In the genomic region with DNA sequence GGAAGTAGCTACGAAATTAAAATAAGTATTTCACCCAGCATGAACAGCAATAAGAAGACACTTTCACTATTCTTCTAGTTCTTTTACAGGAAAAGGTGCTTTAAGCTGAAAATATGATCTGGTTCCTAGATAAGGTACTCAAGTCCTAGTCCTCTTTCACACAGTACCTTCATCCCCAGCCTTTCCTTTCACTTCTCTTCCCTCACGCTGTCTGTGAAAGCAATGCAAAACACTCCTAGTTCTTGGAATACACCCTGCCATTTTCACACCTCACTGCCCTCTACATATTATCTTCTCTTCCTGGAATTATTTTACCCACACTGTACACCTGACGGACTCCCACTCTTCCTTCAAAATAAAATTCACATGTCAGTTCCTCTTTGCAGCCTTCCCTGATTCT, we compare ENCODE assay signal across 32 cellular contexts.
DNase-seq lines count a peak whose midpoint lies in the region; ATAC-seq and TF ChIP-seq lines count a peak whose summit lies in the region.
"Had no signal": no experiment of that assay in that cellular context is flagged by ENCODE, and none has a peak within 500 bp of the region (broad histone marks: within the 10 kb centered on the region; RNA-seq: fewer than 3 reads in every experiment).

No MANE protein-coding gene starts in this region.

- H3K4me3 ChIP-seq in epithelial cell of proximal tubule (ENCODE audit: low read depth, low read length): peak overlapping the region; percentile 37
- H3K4me3 ChIP-seq: colonic mucosa, MG63, neural progenitor cell, SJSA1, stomach, tibial artery had no signal

- DNase-seq in NCI-H526 treated with DMSO at 0.1 percent for 48 hours (lab: John Stamatoyannopoulos, UW) (peak; percentile 19), epithelial cell of proximal tubule (ENCODE audit: low read depth) (no peak), renal cortical epithelial cell (ENCODE audit: low read depth) (peak; percentile 51), DMS153 (lab: John Stamatoyannopoulos, UW) (no peak)
- no peak for DNase-seq in activated CD4-positive, alpha-beta T cell treated with anti-CD3 and anti-CD28 coated beads, Interleukin-2, amount 50 U/mL, for 4 hours
- DNase-seq: activated CD4-positive, alpha-beta T cell treated with anti-CD3 and anti-CD28 coated beads, Interleukin-2, amount 10 ng/mL, durations not matched to agents 7 days and 5 days; activated effector memory CD4-positive, alpha-beta T cell treated with anti-CD3 and anti-CD28 coated beads, Interleukin-2, amount 50 U/mL, for 16 hours; activated T-cell treated with anti-CD3 and anti-CD28 coated beads, Interleukin-2, amount 50 U/mL, for 1 hour; C1 segment of cervical spinal cord; colonic mucosa; COR-L47; effector CD4-positive, alpha-beta T cell; GOT3; immature natural killer cell; KG1; left ventricle myocardium superior; mesendoderm; MG63; NCI-H1105 treated with DMSO at 0.1 percent for 48 hours; NCI-H2029 treated with DMSO at 0.1 percent for 48 hours; NCI-H226; RPMI8226; stimulated activated CD4-positive, alpha-beta T cell treated with anti-CD3 and anti-CD28 coated beads, Interleukin-12 subunit alpha, Interleukin-12 subunit beta, amount 100 ng/mL, for 4 hours; stimulated activated CD4-positive, alpha-beta T cell treated with anti-CD3 and anti-CD28 coated beads, Interleukin-2, amount 100 ng/mL, for 48 hours; stomach; T1000; tibial artery had no signal

- no peak for TF ChIP-seq CTCF in epithelial cell of proximal tubule (conservative IDR thresholded peaks at IDR 0.05; ENCODE audit: low read depth, low read length)

- ATAC-seq in GM18868 (IDR thresholded peaks at IDR 0.05; ENCODE audit: unreplicated experiment): peak; percentile 43
- no peak for ATAC-seq in HG03175 (IDR thresholded peaks at IDR 0.05; ENCODE audit: unreplicated experiment)
- ATAC-seq: left ventricle myocardium superior, sciatic nerve had no signal

Comparison
In these comparisons a context has a peak if more than half of its experiments do, and no peak if none do; other contexts are left out.
1. DNase-seq: peak in NCI-H526 treated with DMSO at 0.1 percent for 48 hours (single experiment) and renal cortical epithelial cell (single experiment); none in epithelial cell of proximal tubule (single experiment), activated CD4-positive, alpha-beta T cell treated with anti-CD3 and anti-CD28 coated beads, Interleukin-2, amount 50 U/mL, for 4 hours (0 of 2) and DMS153 (single experiment).